Comparison of ENCODE assay signal across 23 cellular contexts in the genomic region with DNA sequence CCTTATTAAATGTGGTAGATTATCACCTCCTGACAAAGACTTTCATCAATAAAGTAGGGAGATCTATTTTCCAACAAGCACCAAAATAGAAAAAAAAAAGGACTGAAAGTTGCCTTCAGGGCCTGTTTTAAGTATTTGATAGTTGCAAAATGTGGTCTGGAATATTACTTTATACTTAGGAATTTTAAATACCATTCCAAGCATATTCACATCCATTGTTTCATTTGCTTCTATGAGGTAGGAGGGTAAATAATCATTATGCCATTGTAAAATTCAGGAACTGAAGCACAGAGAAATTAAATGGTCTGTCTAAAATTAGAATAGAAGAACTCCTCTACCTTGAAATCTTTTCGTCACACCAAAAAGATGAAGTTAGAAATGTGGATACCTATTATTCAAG.
DNase-seq lines count a peak whose midpoint lies in the region; ATAC-seq and TF ChIP-seq lines count a peak whose summit lies in the region.
"Had no signal": no experiment of that assay in that cellular context is flagged by ENCODE, and none has a peak within 500 bp of the region (broad histone marks: within the 10 kb centered on the region; RNA-seq: fewer than 3 reads in every experiment).

No MANE protein-coding gene starts in this region.

- H3K4me3 ChIP-seq in SJSA1 (no peak overlapping the region), fibroblast of pulmonary artery (replicated peaks; ENCODE audit: low read depth, low read length) (no peak overlapping the region), H7 (ENCODE audit: insufficient read depth, low read depth, low read length) (no peak overlapping the region)
- H3K4me3 ChIP-seq: BLaER1, HAP-1 had no signal

- H3K27ac ChIP-seq in SJSA1, result peak overlapping the region; percentile 33
- H3K27ac ChIP-seq: BLaER1, HL-60 had no signal

- peaks cover 15% of the 10 kb centered on the region for H3K4me1 ChIP-seq in SJSA1 (replicated peaks)
- H3K4me1 ChIP-seq: BLaER1 had no signal

- H3K27me3 ChIP-seq in SJSA1 (replicated peaks) (no peaks in the 10 kb centered on the region), H7 (ENCODE audit: control insufficient read depth, insufficient read depth, low read length) (no peaks in the 10 kb centered on the region)
- H3K27me3 ChIP-seq: BLaER1 had no signal

- no peaks in the 10 kb centered on the region for H3K36me3 ChIP-seq in SJSA1
- no peaks in the 10 kb centered on the region for H3K36me3 ChIP-seq in H7 (replicated peaks; ENCODE audit: control insufficient read depth, insufficient read depth, low read length)
- H3K36me3 ChIP-seq: BLaER1, HAP-1 had no signal

- TF ChIP-seq CTCF in fibroblast of pulmonary artery (IDR thresholded peaks at IDR 0.05; ENCODE audit: low read length, missing control alignments), result no peak

- no peaks in the 10 kb centered on the region for H3K9me3 ChIP-seq in SJSA1 (replicated peaks)
- H3K9me3 ChIP-seq: BLaER1, HAP-1 had no signal

- DNase-seq in AG20443 (ENCODE audit: low spot score) (peak; percentile 62), GM04504 (ENCODE audit: low read depth) (peak; percentile 23), SJSA1 (ENCODE audit: low read depth in 1 of 2, low spot score in 2 of 2) (peak in 1 of 2 experiments; percentile 42), fibroblast of pulmonary artery (ENCODE audit: low read depth) (peak; percentile 38), H7 (no peak), KG1 (lab: John Stamatoyannopoulos, UW) (no peak)
- DNase-seq in activated CD4-positive, alpha-beta T cell treated with anti-CD3 and anti-CD28 coated beads for 4 hours, result no peak
- DNase-seq: CD8-positive, alpha-beta T cell; DMS79; GDM1; KBM-7; NCI-H1048; NCI-H1436 treated with DMSO at 0.1 percent for 48 hours; NCI-H2029 treated with DMSO at 0.1 percent for 48 hours; NCI-H2171 treated with DMSO at 0.1 percent for 48 hours; NCI-H446 treated with DMSO at 0.1 percent for 48 hours; NK-92 treated with Interleukin-12 subunit alpha and Interleukin-12 subunit beta, amount 100 ng/mL, for 24 hours; OCI-M1; RPMI8226 had no signal

- no peak for ATAC-seq in HG02678 (IDR thresholded peaks at IDR 0.05; ENCODE audit: unreplicated experiment)
- ATAC-seq: CD8-positive, alpha-beta T cell had no signal

Comparison
In these comparisons a context has a peak if more than half of its experiments do, and no peak if none do; other contexts are left out.
1. DNase-seq: peak in AG20443 (single experiment), GM04504 (single experiment) and fibroblast of pulmonary artery (single experiment); none in H7 (single experiment), KG1 (single experiment) and activated CD4-positive, alpha-beta T cell treated with anti-CD3 and anti-CD28 coated beads for 4 hours (0 of 2).